ENCODE assay signal across 1 cellular context in the genomic region with DNA sequence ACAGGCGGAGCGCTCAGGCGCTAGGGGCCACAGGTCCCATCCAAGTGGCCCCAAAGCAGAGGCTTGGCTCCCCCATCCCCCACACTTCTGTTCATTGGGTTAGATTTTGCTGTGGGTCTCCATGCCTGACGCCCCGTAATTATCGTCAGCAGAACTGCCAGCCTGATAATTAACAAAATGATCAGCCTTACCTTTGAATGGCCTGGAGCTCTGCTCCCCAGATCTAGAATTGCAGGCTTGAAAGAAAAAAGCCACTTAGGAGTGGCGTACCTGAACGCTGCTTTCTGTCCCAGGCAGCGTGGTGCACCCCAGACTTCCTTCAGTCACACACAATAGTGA.
TF ChIP-seq lines count a peak whose summit lies in the region.

No MANE protein-coding gene starts in this region.

TF ChIP-seq in HCT116, 20 proteins besides CTCF, POLR2A, EP300 and RAD21 (continued from another document):
- TF ChIP-seq, protein P1, sequence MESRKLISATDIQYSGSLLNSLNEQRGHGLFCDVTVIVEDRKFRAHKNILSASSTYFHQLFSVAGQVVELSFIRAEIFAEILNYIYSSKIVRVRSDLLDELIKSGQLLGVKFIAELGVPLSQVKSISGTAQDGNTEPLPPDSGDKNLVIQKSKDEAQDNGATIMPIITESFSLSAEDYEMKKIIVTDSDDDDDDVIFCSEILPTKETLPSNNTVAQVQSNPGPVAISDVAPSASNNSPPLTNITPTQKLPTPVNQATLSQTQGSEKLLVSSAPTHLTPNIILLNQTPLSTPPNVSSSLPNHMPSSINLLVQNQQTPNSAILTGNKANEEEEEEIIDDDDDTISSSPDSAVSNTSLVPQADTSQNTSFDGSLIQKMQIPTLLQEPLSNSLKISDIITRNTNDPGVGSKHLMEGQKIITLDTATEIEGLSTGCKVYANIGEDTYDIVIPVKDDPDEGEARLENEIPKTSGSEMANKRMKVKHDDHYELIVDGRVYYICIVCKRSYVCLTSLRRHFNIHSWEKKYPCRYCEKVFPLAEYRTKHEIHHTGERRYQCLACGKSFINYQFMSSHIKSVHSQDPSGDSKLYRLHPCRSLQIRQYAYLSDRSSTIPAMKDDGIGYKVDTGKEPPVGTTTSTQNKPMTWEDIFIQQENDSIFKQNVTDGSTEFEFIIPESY (IDR thresholded peaks at IDR 0.05; ENCODE audit: extremely low read depth, insufficient replicate concordance, low read length), result no peak
- TF ChIP-seq JUND (IDR thresholded peaks at IDR 0.05), result no peak
- no peak for TF ChIP-seq SRF (IDR thresholded peaks at IDR 0.05; ENCODE audit: low read depth)
- TF ChIP-seq, protein P2, sequence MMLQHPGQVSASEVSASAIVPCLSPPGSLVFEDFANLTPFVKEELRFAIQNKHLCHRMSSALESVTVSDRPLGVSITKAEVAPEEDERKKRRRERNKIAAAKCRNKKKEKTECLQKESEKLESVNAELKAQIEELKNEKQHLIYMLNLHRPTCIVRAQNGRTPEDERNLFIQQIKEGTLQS (IDR thresholded peaks at IDR 0.05), result no peak
- TF ChIP-seq POLR2AphosphoS5 (IDR thresholded peaks at IDR 0.05; ENCODE audit: low read depth, low read length), result no peak
- no peak for TF ChIP-seq SP1 (IDR thresholded peaks at IDR 0.05; ENCODE audit: low read depth)
- no peak for TF ChIP-seq EZH2 (IDR thresholded peaks at IDR 0.05)
- TF ChIP-seq SIN3A (IDR thresholded peaks at IDR 0.05; ENCODE audit: low read depth), result no peak
- TF ChIP-seq ZFX (IDR thresholded peaks at IDR 0.05), result no peak
- TF ChIP-seq, protein P3, sequence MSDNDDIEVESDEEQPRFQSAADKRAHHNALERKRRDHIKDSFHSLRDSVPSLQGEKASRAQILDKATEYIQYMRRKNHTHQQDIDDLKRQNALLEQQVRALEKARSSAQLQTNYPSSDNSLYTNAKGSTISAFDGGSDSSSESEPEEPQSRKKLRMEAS (IDR thresholded peaks at IDR 0.05), result no peak
- TF ChIP-seq CEBPB (IDR thresholded peaks at IDR 0.05; ENCODE audit: low read depth), result no peak
- no peak for TF ChIP-seq YY1 (IDR thresholded peaks at IDR 0.05; ENCODE audit: extremely low read depth, insufficient replicate concordance, low read depth, low read length)
- TF ChIP-seq EGR1 (IDR thresholded peaks at IDR 0.05; ENCODE audit: low read depth), result no peak
- TF ChIP-seq FOSL1 (IDR thresholded peaks at IDR 0.05; ENCODE audit: low read depth), result no peak
